1 cellular context compared by ENCODE assay signal in the genomic region with DNA sequence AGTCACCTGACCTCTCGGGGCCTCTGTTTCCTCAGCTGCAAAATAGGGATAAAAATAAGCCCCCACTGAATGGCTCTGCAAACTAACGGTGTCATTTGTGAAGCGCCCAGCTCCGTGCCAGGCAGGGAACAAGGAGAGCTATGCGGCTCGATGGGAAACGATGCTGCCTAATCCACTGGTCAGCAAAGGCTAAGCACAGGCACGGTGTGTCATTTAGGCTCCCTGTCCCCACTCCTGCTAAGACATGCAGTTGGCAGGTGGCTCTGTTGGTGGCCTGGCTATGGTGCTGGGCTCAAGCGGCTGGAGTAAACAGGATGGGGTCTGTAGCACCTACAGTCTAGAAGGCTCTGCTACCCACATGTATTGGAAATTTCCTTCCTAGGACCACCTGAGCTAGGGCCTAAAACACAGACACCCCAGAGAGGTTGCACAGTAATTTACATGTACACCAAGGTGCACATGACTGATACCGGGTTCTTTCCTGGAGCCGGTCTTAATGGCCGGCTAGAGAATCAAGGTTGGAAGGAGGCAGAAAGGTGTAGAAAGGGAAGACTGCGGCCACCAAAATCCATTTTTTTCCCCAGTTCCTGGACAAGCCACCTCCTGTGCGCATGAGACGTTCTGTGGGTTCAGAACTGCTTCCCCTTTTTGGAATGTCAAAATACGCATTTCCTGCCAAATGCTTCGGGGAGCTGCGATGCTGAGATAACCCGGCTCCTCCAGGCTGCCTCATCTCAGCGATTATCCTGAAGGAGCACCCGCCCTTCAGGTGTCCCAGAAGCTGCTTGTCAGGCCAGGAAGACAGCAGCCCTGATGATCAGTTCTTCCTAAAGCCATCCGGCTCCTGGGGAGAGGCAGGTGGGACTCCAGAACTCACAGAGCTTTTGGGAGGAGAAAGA.
TF ChIP-seq lines count a peak whose summit lies in the region.

No MANE protein-coding gene starts in this region.

TF ChIP-seq in K562, 482 proteins besides CTCF, POLR2A, EP300 and RAD21 (continues in another document):
- TF ChIP-seq ZNF764 (CRISPR knock-in tag; IDR thresholded peaks at IDR 0.05; ENCODE audit: low read depth) (no peak), DPF2 (IDR thresholded peaks at IDR 0.05) (0 out of 2 replicates have a peak, but pooled peaks have one; percentile 19), TEAD1 (CRISPR knock-in tag; IDR thresholded peaks at IDR 0.05) (peak in 1 of 2 experiments; percentile 51; a peak in 1 of 4 replicates), POLR3A (IDR thresholded peaks at IDR 0.05; ENCODE audit: borderline replicate concordance, extremely low read depth, insufficient read depth, insufficient read length) (peak; percentile 36), ZNF384 (IDR thresholded peaks at IDR 0.05; ENCODE audit: low read depth, low read length) (no peak), ZNF165 (CRISPR knock-in tag; IDR thresholded peaks at IDR 0.05; ENCODE audit: borderline replicate concordance) (no peak), NFIC (IDR thresholded peaks at IDR 0.05) (peak; percentile 25; the same call in 1 of the 2 replicates), DIDO1 (tag; IDR thresholded peaks at IDR 0.05; ENCODE audit: low read depth) (no peak), NCOA1 (IDR thresholded peaks at IDR 0.05; ENCODE audit: low read depth) (no peak), CC2D1A (IDR thresholded peaks at IDR 0.05) (no peak), DMBX1 (CRISPR knock-in tag; IDR thresholded peaks at IDR 0.05; ENCODE audit: borderline replicate concordance) (no peak), ZNF589 (CRISPR knock-in tag; IDR thresholded peaks at IDR 0.05; ENCODE audit: low read depth) (no peak), TCF3 (CRISPR knock-in tag; IDR thresholded peaks at IDR 0.05) (peak; percentile 78), ZNF507 (tag; conservative IDR thresholded peaks at IDR 0.05) (no peak), L3MBTL2 (IDR thresholded peaks at IDR 0.05) (0 out of 2 replicates have a peak, but pooled peaks have one; percentile 24), BHLHE40 (IDR thresholded peaks at IDR 0.05; ENCODE audit: low read length) (0 out of 2 replicates have a peak, but pooled peaks have one; percentile 5), GABPB1 (CRISPR knock-in tag; IDR thresholded peaks at IDR 0.05) (no peak), FOXK1 (CRISPR knock-in tag; IDR thresholded peaks at IDR 0.05; ENCODE audit: borderline replicate concordance) (no peak), EGR1 (conservative IDR thresholded peaks at IDR 0.05) (no peak), CBFA2T2 (conservative IDR thresholded peaks at IDR 0.05) (peak; percentile 69), JUND (IDR thresholded peaks at IDR 0.05; ENCODE audit: borderline replicate concordance, low read depth, low read length) (no peak), JUND (tag; IDR thresholded peaks at IDR 0.05; ENCODE audit: borderline replicate concordance, low read depth, low read length) (no peak; the same call in 2 of the 3 replicates), HDAC3 (IDR thresholded peaks at IDR 0.05; ENCODE audit: borderline replicate concordance, partially characterized antibody) (no peak), HMGN3 (IDR thresholded peaks at IDR 0.05; ENCODE audit: borderline replicate concordance, extremely low read depth, insufficient read length, low read depth, low read length) (no peak), ZNF133 (CRISPR knock-in tag; IDR thresholded peaks at IDR 0.05) (no peak), SAP30 (IDR thresholded peaks at IDR 0.05; ENCODE audit: borderline replicate concordance, insufficient read depth, low read depth, low read length, poor library complexity, severe bottlenecking) (no peak), ZNF146 (CRISPR knock-in tag; IDR thresholded peaks at IDR 0.05; ENCODE audit: unreplicated experiment) (no peak), STAT5B (CRISPR knock-in tag; IDR thresholded peaks at IDR 0.05) (no peak)
- TF ChIP-seq, protein P1, sequence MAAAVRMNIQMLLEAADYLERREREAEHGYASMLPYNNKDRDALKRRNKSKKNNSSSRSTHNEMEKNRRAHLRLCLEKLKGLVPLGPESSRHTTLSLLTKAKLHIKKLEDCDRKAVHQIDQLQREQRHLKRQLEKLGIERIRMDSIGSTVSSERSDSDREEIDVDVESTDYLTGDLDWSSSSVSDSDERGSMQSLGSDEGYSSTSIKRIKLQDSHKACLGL (CRISPR knock-in tag; IDR thresholded peaks at IDR 0.05; ENCODE audit: borderline replicate concordance, poor library complexity, severe bottlenecking): no peak
- TF ChIP-seq, protein P2, sequence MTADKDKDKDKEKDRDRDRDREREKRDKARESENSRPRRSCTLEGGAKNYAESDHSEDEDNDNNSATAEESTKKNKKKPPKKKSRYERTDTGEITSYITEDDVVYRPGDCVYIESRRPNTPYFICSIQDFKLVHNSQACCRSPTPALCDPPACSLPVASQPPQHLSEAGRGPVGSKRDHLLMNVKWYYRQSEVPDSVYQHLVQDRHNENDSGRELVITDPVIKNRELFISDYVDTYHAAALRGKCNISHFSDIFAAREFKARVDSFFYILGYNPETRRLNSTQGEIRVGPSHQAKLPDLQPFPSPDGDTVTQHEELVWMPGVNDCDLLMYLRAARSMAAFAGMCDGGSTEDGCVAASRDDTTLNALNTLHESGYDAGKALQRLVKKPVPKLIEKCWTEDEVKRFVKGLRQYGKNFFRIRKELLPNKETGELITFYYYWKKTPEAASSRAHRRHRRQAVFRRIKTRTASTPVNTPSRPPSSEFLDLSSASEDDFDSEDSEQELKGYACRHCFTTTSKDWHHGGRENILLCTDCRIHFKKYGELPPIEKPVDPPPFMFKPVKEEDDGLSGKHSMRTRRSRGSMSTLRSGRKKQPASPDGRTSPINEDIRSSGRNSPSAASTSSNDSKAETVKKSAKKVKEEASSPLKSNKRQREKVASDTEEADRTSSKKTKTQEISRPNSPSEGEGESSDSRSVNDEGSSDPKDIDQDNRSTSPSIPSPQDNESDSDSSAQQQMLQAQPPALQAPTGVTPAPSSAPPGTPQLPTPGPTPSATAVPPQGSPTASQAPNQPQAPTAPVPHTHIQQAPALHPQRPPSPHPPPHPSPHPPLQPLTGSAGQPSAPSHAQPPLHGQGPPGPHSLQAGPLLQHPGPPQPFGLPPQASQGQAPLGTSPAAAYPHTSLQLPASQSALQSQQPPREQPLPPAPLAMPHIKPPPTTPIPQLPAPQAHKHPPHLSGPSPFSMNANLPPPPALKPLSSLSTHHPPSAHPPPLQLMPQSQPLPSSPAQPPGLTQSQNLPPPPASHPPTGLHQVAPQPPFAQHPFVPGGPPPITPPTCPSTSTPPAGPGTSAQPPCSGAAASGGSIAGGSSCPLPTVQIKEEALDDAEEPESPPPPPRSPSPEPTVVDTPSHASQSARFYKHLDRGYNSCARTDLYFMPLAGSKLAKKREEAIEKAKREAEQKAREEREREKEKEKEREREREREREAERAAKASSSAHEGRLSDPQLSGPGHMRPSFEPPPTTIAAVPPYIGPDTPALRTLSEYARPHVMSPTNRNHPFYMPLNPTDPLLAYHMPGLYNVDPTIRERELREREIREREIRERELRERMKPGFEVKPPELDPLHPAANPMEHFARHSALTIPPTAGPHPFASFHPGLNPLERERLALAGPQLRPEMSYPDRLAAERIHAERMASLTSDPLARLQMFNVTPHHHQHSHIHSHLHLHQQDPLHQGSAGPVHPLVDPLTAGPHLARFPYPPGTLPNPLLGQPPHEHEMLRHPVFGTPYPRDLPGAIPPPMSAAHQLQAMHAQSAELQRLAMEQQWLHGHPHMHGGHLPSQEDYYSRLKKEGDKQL (CRISPR knock-in tag; IDR thresholded peaks at IDR 0.05; ENCODE audit: borderline replicate concordance): no peak
- TF ChIP-seq, protein P3, sequence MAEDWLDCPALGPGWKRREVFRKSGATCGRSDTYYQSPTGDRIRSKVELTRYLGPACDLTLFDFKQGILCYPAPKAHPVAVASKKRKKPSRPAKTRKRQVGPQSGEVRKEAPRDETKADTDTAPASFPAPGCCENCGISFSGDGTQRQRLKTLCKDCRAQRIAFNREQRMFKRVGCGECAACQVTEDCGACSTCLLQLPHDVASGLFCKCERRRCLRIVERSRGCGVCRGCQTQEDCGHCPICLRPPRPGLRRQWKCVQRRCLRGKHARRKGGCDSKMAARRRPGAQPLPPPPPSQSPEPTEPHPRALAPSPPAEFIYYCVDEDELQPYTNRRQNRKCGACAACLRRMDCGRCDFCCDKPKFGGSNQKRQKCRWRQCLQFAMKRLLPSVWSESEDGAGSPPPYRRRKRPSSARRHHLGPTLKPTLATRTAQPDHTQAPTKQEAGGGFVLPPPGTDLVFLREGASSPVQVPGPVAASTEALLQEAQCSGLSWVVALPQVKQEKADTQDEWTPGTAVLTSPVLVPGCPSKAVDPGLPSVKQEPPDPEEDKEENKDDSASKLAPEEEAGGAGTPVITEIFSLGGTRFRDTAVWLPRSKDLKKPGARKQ (CRISPR knock-in tag; IDR thresholded peaks at IDR 0.05): no peak
- TF ChIP-seq, protein P4, sequence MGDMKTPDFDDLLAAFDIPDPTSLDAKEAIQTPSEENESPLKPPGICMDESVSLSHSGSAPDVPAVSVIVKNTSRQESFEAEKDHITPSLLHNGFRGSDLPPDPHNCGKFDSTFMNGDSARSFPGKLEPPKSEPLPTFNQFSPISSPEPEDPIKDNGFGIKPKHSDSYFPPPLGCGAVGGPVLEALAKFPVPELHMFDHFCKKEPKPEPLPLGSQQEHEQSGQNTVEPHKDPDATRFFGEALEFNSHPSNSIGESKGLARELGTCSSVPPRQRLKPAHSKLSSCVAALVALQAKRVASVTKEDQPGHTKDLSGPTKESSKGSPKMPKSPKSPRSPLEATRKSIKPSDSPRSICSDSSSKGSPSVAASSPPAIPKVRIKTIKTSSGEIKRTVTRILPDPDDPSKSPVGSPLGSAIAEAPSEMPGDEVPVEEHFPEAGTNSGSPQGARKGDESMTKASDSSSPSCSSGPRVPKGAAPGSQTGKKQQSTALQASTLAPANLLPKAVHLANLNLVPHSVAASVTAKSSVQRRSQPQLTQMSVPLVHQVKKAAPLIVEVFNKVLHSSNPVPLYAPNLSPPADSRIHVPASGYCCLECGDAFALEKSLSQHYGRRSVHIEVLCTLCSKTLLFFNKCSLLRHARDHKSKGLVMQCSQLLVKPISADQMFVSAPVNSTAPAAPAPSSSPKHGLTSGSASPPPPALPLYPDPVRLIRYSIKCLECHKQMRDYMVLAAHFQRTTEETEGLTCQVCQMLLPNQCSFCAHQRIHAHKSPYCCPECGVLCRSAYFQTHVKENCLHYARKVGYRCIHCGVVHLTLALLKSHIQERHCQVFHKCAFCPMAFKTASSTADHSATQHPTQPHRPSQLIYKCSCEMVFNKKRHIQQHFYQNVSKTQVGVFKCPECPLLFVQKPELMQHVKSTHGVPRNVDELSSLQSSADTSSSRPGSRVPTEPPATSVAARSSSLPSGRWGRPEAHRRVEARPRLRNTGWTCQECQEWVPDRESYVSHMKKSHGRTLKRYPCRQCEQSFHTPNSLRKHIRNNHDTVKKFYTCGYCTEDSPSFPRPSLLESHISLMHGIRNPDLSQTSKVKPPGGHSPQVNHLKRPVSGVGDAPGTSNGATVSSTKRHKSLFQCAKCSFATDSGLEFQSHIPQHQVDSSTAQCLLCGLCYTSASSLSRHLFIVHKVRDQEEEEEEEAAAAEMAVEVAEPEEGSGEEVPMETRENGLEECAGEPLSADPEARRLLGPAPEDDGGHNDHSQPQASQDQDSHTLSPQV (IDR thresholded peaks at IDR 0.05): no peak
- TF ChIP-seq, protein P5, sequence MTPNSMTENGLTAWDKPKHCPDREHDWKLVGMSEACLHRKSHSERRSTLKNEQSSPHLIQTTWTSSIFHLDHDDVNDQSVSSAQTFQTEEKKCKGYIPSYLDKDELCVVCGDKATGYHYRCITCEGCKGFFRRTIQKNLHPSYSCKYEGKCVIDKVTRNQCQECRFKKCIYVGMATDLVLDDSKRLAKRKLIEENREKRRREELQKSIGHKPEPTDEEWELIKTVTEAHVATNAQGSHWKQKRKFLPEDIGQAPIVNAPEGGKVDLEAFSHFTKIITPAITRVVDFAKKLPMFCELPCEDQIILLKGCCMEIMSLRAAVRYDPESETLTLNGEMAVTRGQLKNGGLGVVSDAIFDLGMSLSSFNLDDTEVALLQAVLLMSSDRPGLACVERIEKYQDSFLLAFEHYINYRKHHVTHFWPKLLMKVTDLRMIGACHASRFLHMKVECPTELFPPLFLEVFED (CRISPR knock-in tag; conservative IDR thresholded peaks at IDR 0.05): no peak
- TF ChIP-seq, protein P6, sequence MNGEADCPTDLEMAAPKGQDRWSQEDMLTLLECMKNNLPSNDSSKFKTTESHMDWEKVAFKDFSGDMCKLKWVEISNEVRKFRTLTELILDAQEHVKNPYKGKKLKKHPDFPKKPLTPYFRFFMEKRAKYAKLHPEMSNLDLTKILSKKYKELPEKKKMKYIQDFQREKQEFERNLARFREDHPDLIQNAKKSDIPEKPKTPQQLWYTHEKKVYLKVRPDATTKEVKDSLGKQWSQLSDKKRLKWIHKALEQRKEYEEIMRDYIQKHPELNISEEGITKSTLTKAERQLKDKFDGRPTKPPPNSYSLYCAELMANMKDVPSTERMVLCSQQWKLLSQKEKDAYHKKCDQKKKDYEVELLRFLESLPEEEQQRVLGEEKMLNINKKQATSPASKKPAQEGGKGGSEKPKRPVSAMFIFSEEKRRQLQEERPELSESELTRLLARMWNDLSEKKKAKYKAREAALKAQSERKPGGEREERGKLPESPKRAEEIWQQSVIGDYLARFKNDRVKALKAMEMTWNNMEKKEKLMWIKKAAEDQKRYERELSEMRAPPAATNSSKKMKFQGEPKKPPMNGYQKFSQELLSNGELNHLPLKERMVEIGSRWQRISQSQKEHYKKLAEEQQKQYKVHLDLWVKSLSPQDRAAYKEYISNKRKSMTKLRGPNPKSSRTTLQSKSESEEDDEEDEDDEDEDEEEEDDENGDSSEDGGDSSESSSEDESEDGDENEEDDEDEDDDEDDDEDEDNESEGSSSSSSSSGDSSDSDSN (IDR thresholded peaks at IDR 0.05; ENCODE audit: borderline replicate concordance in 1 of 2, low read depth in 2 of 2, low read length in 2 of 2): no peak
- TF ChIP-seq, protein P7, sequence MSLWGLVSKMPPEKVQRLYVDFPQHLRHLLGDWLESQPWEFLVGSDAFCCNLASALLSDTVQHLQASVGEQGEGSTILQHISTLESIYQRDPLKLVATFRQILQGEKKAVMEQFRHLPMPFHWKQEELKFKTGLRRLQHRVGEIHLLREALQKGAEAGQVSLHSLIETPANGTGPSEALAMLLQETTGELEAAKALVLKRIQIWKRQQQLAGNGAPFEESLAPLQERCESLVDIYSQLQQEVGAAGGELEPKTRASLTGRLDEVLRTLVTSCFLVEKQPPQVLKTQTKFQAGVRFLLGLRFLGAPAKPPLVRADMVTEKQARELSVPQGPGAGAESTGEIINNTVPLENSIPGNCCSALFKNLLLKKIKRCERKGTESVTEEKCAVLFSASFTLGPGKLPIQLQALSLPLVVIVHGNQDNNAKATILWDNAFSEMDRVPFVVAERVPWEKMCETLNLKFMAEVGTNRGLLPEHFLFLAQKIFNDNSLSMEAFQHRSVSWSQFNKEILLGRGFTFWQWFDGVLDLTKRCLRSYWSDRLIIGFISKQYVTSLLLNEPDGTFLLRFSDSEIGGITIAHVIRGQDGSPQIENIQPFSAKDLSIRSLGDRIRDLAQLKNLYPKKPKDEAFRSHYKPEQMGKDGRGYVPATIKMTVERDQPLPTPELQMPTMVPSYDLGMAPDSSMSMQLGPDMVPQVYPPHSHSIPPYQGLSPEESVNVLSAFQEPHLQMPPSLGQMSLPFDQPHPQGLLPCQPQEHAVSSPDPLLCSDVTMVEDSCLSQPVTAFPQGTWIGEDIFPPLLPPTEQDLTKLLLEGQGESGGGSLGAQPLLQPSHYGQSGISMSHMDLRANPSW (CRISPR knock-in tag; IDR thresholded peaks at IDR 0.05): no peak
